25 cellular contexts compared by ENCODE assay signal in genomic region chr20:52078289-52078688, GRCh38.
"Had no signal": no experiment of that assay in that cellular context is flagged by ENCODE, and none has a peak within 500 bp of the region (broad histone marks: within the 10 kb centered on the region; RNA-seq: fewer than 3 reads in every experiment).

No MANE protein-coding gene starts in this region.

- H3K4me3 ChIP-seq: body of pancreas, breast epithelium, SJCRH30, SK-N-MC had no signal

- H3K36me3 ChIP-seq: breast epithelium, SJCRH30 had no signal

- H3K4me1 ChIP-seq: body of pancreas, breast epithelium, SJCRH30 had no signal

- FAIRE-seq: astrocyte, TTC549 had no signal

- H3K27me3 ChIP-seq: body of pancreas, breast epithelium had no signal

- ATAC-seq: activated CD8-positive, alpha-beta T cell treated with anti-CD3 and anti-CD28 coated beads for 36 hours; activated T-cell treated with anti-CD3 and anti-CD28 coated beads, Interleukin-2, amount 50 U/mL, for 72 hours; activated T-helper 17 cell treated with anti-CD3 and anti-CD28 coated beads, Interleukin-2, amount 50 U/mL, for 72 hours; body of pancreas; Panc1 had no signal

- H3K9me3 ChIP-seq: body of pancreas, breast epithelium, SJCRH30 had no signal

- DNase-seq: activated CD4-positive, alpha-beta T cell treated with anti-CD3 and anti-CD28 coated beads, Interleukin-2, amount 10 ng/mL, durations not matched to agents 24 days and 14 days; activated CD4-positive, alpha-beta T cell treated with anti-CD3 and anti-CD28 coated beads, Interleukin-2, amount 50 U/mL, for 4 hours; activated CD8-positive, alpha-beta T cell treated with anti-CD3 and anti-CD28 coated beads for 36 hours; activated effector memory CD4-positive, alpha-beta T cell treated with anti-CD3 and anti-CD28 coated beads, Interleukin-2, amount 50 U/mL, for 16 hours; activated naive CD4-positive, alpha-beta T cell; activated naive CD4-positive, alpha-beta T cell treated with anti-CD3 and anti-CD28 coated beads, Interleukin-2, amount 50 U/mL, for 16 hours; activated naive CD8-positive, alpha-beta T cell treated with anti-CD3 and anti-CD28 coated beads for 36 hours; activated T-cell treated with anti-CD3 and anti-CD28 coated beads, Interleukin-2, amount 50 U/mL, for 1 hour; activated T-cell treated with anti-CD3 and anti-CD28 coated beads, Interleukin-2, amount 50 U/mL, for 72 hours; body of pancreas; NCI-H1092 treated with DMSO at 0.1 percent for 48 hours; NCI-H1417 treated with DMSO at 0.1 percent for 48 hours; NCI-H187 treated with DMSO at 0.1 percent for 48 hours; NCI-H2081; NCI-H345; NCI-H524 treated with DMSO at 0.1 percent for 48 hours; SHP77; SJCRH30; T1000 had no signal

- H3K27ac ChIP-seq: body of pancreas, breast epithelium, SJCRH30, SK-N-MC had no signal
